21 cellular contexts compared by ENCODE assay signal in genomic region chr10:89662596-89662995, GRCh38. TPM values are rescaled to one million over a fixed set of nuclear protein-coding genes. Genes with fewer than 3 reads are reported as not detected.
DNase-seq lines count a peak whose midpoint lies in the region; ATAC-seq and TF ChIP-seq lines count a peak whose summit lies in the region.
"Had no signal": no experiment of that assay in that cellular context is flagged by ENCODE, and none has a peak within 500 bp of the region (broad histone marks: within the 10 kb centered on the region; RNA-seq: fewer than 3 reads in every experiment).

No MANE protein-coding gene starts in this region.

- H3K36me3 ChIP-seq in GM23248 (ENCODE audit: low read depth) = no peaks in the 10 kb centered on the region
- H3K36me3 ChIP-seq: MG63 had no signal

- no peak overlapping the region for H2AFZ ChIP-seq in GM23248

- no peaks in the 10 kb centered on the region for H3K27me3 ChIP-seq in GM23248 (replicated peaks; ENCODE audit: insufficient read depth)
- H3K27me3 ChIP-seq: MG63 had no signal

- WGBS in GM23248 (ENCODE audit: low coverage in 1 of 2, low lambda C conversion rate in 2 of 2, missing lambda C conversion rate in 2 of 2), 2 experiments = 54 to 64% methylated on average over 2 of the region's 2 CpGs

- CTCF ChIA-PET in activated naive CD4-positive, alpha-beta T cell treated with anti-CD3 and anti-CD28 coated beads for 36 hours (lab: Charles Lee) = no interaction called here

- in situ Hi-C loops in GM23248 (cut with MboI) = no loop called here

- H3K27ac ChIP-seq in GM23248 = no peak overlapping the region
- H3K27ac ChIP-seq: A549, SK-N-MC had no signal

- H3K27me3 Mint-ChIP-seq in activated naive CD4-positive, alpha-beta T cell treated with anti-CD3 and anti-CD28 coated beads for 36 hours (ENCODE audit: low read depth) = no peaks in the 10 kb centered on the region

- H3K4me2 ChIP-seq in GM23248 (ENCODE audit: unreplicated experiment) = no peak overlapping the region
- H3K4me2 ChIP-seq: A549 had no signal

- H3K79me2 ChIP-seq in GM23248 (ENCODE audit: insufficient read depth) = no peaks in the 10 kb centered on the region

- no peaks in the 10 kb centered on the region for H3K36me3 Mint-ChIP-seq in activated naive CD4-positive, alpha-beta T cell treated with anti-CD3 and anti-CD28 coated beads for 36 hours (ENCODE audit: low read depth)
- H3K36me3 Mint-ChIP-seq: CD4-positive, alpha-beta memory T cell had no signal

- no peak overlapping the region for H3K4me3 Mint-ChIP-seq in activated naive CD4-positive, alpha-beta T cell treated with anti-CD3 and anti-CD28 coated beads for 36 hours
- H3K4me3 Mint-ChIP-seq: CD4-positive, alpha-beta memory T cell had no signal

- no peaks in the 10 kb centered on the region for H3K9me3 Mint-ChIP-seq in activated naive CD4-positive, alpha-beta T cell treated with anti-CD3 and anti-CD28 coated beads for 36 hours
- H3K9me3 Mint-ChIP-seq: CD4-positive, alpha-beta memory T cell had no signal

- no peak overlapping the region for H3K9ac ChIP-seq in GM23248

- H3K4me1 ChIP-seq in GM23248 (ENCODE audit: insufficient read depth) = peaks cover 17% of the 10 kb centered on the region
- H3K4me1 ChIP-seq: A549 had no signal

- TF ChIP-seq CTCF in omental fat pad (IDR thresholded peaks at IDR 0.05) = no peak

- H4K20me1 ChIP-seq in GM23248 (ENCODE audit: insufficient read depth) = no peaks in the 10 kb centered on the region

- H3K4me1 Mint-ChIP-seq in activated naive CD4-positive, alpha-beta T cell treated with anti-CD3 and anti-CD28 coated beads for 36 hours (ENCODE audit: low read depth) = no peaks in the 10 kb centered on the region
- H3K4me1 Mint-ChIP-seq: CD4-positive, alpha-beta memory T cell had no signal

- DNase-seq in GM23248 = peak; percentile 48
- DNase-seq in fibroblast of peridontal ligament (ENCODE audit: extremely low read depth) = peak; percentile 27
- DNase-seq in omental fat pad (ENCODE audit: low spot score) = no peak
- no peak for DNase-seq in activated naive CD4-positive, alpha-beta T cell treated with anti-CD3 and anti-CD28 coated beads for 36 hours
- DNase-seq: C1 segment of cervical spinal cord; CD4-positive, alpha-beta memory T cell; COR-L47; KG1; MG63; NCI-H1105 treated with DMSO at 0.1 percent for 48 hours; NCI-H146; NCI-H1930; NCI-H446; NCI-H524 treated with DMSO at 0.1 percent for 48 hours; NCI-H774; SIG-M5 had no signal

- H3K4me3 ChIP-seq in GM23248 = no peak overlapping the region
- H3K4me3 ChIP-seq: A549, MG63, SK-N-MC had no signal

- ATAC-seq in omental fat pad (ENCODE audit: low FRiP score) (peak; percentile 6), HG03571 (IDR thresholded peaks at IDR 0.05; ENCODE audit: unreplicated experiment) (no peak), HG02852 (IDR thresholded peaks at IDR 0.05; ENCODE audit: unreplicated experiment) (no peak), SK-N-SH treated with all-trans-retinoic acid at 6 μM for 48 hours (no peak)
- ATAC-seq: A549 had no signal

- no peaks in the 10 kb centered on the region for H3K9me3 ChIP-seq in GM23248 (ENCODE audit: low read depth)
- H3K9me3 ChIP-seq: A549, MG63 had no signal

- H3K9me2 ChIP-seq in GM23248 (ENCODE audit: insufficient read depth) = no peaks in the 10 kb centered on the region; the same call in 1 of the 2 replicates

- intact Hi-C loops in activated naive CD4-positive, alpha-beta T cell treated with anti-CD3 and anti-CD28 coated beads for 36 hours (cut with micrococcal nuclease) = no loop called here

- no peak overlapping the region for H3K27ac Mint-ChIP-seq in activated naive CD4-positive, alpha-beta T cell treated with anti-CD3 and anti-CD28 coated beads for 36 hours

- H3F3A ChIP-seq in GM23248 (ENCODE audit: insufficient read depth) = peaks cover 22% of the 10 kb centered on the region

TF ChIP-seq in SK-N-SH treated with all-trans-retinoic acid at 6 μM for 48 hours, 23 proteins besides CTCF, POLR2A, EP300 and RAD21:
- TF ChIP-seq CREB5 (CRISPR knock-in tag; IDR thresholded peaks at IDR 0.05; ENCODE audit: low read depth) (no peak), CSRNP3 (CRISPR knock-in tag; IDR thresholded peaks at IDR 0.05) (no peak), ARNTL (CRISPR knock-in tag; IDR thresholded peaks at IDR 0.05; ENCODE audit: borderline replicate concordance, low read depth) (no peak), GLIS3 (CRISPR knock-in tag; IDR thresholded peaks at IDR 0.05) (no peak), TCF4 (CRISPR knock-in tag; IDR thresholded peaks at IDR 0.05; ENCODE audit: borderline replicate concordance) (no peak), ZFP3 (CRISPR knock-in tag; IDR thresholded peaks at IDR 0.05) (no peak)

RNA-seq across cellular contexts. Expression of gene PANK1, which starts 17.6 kb away (rescaled TPM):
- 3.6 and 4.6 TPM in 2 replicates for total RNA-seq in GM23248 (2014; rRNA removed; shearing (Covaris generic))
- polyA plus RNA-seq in GM23248 (2016; fragmentation: Nextera tagmentation; extraction: Ambion mirVana) = 2.1 and 3.3 TPM in 2 replicates
- total RNA-seq in omental fat pad = 1 to 10 TPM in 3 of 4 donors, under 1 TPM in 1; 0.74 to 5.7 (median 3.5) TPM
- 1 to 10 TPM; 1.6 to 2.2 TPM for total RNA-seq in activated naive CD4-positive, alpha-beta T cell treated with anti-CD3 and anti-CD28 coated beads for 36 hours

RNA-seq across cellular contexts. Expression of gene KIF20B, which starts 38.8 kb away (rescaled TPM):
- 7.8 and 8.9 TPM in 2 replicates for total RNA-seq in GM23248 (2014; rRNA removed; shearing (Covaris generic))
- 17.1 and 17.8 TPM in 2 replicates for polyA plus RNA-seq in GM23248 (2016; fragmentation: Nextera tagmentation; extraction: Ambion mirVana)
- 1 to 10 TPM; 1.7 to 4.1 (median 2.7) TPM for total RNA-seq in omental fat pad
- total RNA-seq in activated naive CD4-positive, alpha-beta T cell treated with anti-CD3 and anti-CD28 coated beads for 36 hours = 10 to 100 TPM; 67.2 to 70.3 TPM

Comparison
In these comparisons a context has a peak if more than half of its experiments do, and no peak if none do; other contexts are left out.
1. DNase-seq: peak in GM23248 (single experiment) and fibroblast of peridontal ligament (single experiment); none in omental fat pad (single experiment) and activated naive CD4-positive, alpha-beta T cell treated with anti-CD3 and anti-CD28 coated beads for 36 hours (single experiment).